9 cellular contexts compared by ENCODE assay signal in the genomic region with DNA sequence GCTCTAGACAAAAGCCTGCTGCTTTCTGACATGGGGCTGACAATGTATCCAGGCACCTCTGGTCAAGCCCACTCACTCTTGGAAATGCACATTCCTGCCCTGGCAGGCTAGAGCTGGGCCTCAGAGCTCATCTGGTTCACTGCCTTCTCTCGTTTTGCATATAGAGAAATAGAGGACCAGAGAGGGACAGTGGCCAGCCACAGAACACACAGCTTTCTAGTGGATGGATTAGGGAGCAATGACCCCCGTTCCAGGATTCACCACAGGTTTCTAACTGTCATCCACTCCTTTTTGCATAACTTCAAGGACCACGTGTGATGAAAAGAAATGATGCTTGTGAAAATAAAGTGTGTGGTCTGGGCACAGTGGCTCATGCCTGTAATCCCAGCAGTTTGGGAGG.
"Had no signal": no experiment of that assay in that cellular context is flagged by ENCODE, and none has a peak within 500 bp of the region (broad histone marks: within the 10 kb centered on the region; RNA-seq: fewer than 3 reads in every experiment).

No MANE protein-coding gene starts in this region.

- H3K27ac ChIP-seq: HL-60, KMS-11 had no signal

- H2AFZ ChIP-seq: GM23338 had no signal

- FAIRE-seq: H1, H54 had no signal

- H3K9ac ChIP-seq: KMS-11 had no signal

- H3K4me2 ChIP-seq: GM23338, KMS-11 had no signal

- ATAC-seq: GM23338 had no signal

- H3K4me3 ChIP-seq: GM23338 had no signal

- DNase-seq: H9, HCEC 1CT, IMR-90, KBM-7 had no signal
